Comparison of ENCODE assay signal across 17 cellular contexts in the genomic region with DNA sequence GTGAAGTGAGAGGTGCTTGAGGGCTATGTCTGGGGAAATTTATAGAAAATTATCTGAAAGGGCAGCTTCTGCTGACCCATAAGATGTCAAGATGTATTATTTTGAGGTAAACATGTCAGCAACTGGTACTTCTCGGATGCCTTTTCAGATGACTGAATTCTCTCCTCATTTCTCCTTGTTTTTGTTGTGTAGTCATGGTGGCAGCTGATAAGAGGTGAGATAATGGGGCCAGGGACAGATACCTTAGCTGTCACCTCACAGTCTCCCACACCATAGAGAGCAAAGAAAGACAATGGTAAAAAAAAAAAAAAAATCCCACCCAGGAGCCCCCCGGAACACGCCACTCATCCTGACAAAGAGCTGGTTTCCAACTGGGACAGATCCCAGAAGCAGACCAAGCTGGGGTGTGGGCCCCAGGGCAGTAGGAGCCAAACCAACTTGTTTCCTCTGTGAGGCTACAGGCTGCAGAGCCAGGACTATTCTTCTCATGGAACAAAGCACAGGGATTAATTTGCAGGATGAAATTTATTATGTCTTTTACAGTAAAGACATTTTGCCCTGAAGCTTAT. TPM values are rescaled to one million over a fixed set of nuclear protein-coding genes. Genes with fewer than 3 reads are reported as not detected.
DNase-seq lines count a peak whose midpoint lies in the region; ATAC-seq and TF ChIP-seq lines count a peak whose summit lies in the region.
"Had no signal": no experiment of that assay in that cellular context is flagged by ENCODE, and none has a peak within 500 bp of the region (broad histone marks: within the 10 kb centered on the region; RNA-seq: fewer than 3 reads in every experiment).

No MANE protein-coding gene starts in this region.

- ATAC-seq in GM19463 (IDR thresholded peaks at IDR 0.05; ENCODE audit: unreplicated experiment) (no peak), HG03571 (IDR thresholded peaks at IDR 0.05; ENCODE audit: unreplicated experiment) (no peak)
- ATAC-seq: HCT116 had no signal

- no peaks in the 10 kb centered on the region for H3K9me3 ChIP-seq in hepatocyte (ENCODE audit: low read depth)
- H3K9me3 ChIP-seq in trophoblast cell (ENCODE audit: insufficient read depth, low read depth, low read length): no peaks in the 10 kb centered on the region
- H3K9me3 ChIP-seq: SJSA1 had no signal

- no peaks in the 10 kb centered on the region for H3K79me2 ChIP-seq in hepatocyte
- no peaks in the 10 kb centered on the region for H3K79me2 ChIP-seq in trophoblast cell (ENCODE audit: control insufficient read depth, insufficient read depth, low read length, poor library complexity)

- no peak overlapping the region for H4K91ac ChIP-seq in trophoblast cell (ENCODE audit: low read depth, low read length)

- H3K18ac ChIP-seq in trophoblast cell (ENCODE audit: low read length): no peak overlapping the region

- 38% methylated on average over 3 of the region's 3 CpGs for WGBS in hepatocyte (ENCODE audit: low lambda C conversion rate, missing lambda C conversion rate)
- WGBS in trophoblast cell (ENCODE audit: extremely low coverage, insufficient coverage, insufficient read length): no CpG with 5 or more reads among the region's 3 CpGs

- H2BK12ac ChIP-seq in trophoblast cell (ENCODE audit: low read length): no peak overlapping the region

- peaks cover 2% of the 10 kb centered on the region for H3K79me1 ChIP-seq in trophoblast cell (ENCODE audit: low read length)

- H3K36me3 ChIP-seq in hepatocyte (replicated peaks; ENCODE audit: insufficient read depth, low read depth) (no peaks in the 10 kb centered on the region), trophoblast cell (ENCODE audit: control insufficient read depth in 1 of 2, insufficient read depth in 2 of 2, low read length in 2 of 2) (no peaks in the 10 kb centered on the region)
- H3K36me3 ChIP-seq: SJSA1 had no signal

- H3K14ac ChIP-seq in trophoblast cell (ENCODE audit: low read length): no peak overlapping the region

- H3K4me3 ChIP-seq in hepatocyte: no peak overlapping the region
- no peak overlapping the region for H3K4me3 ChIP-seq in trophoblast cell (ENCODE audit: low read depth, low read length)
- H3K4me3 ChIP-seq: SJSA1 had no signal

- no peak overlapping the region for H3K23ac ChIP-seq in trophoblast cell (ENCODE audit: low read length)

- no peak overlapping the region for H4K8ac ChIP-seq in trophoblast cell (ENCODE audit: low read depth, low read length)

- no peaks in the 10 kb centered on the region for H4K20me1 ChIP-seq in hepatocyte (ENCODE audit: insufficient read depth, poor library complexity, severe bottlenecking)

- H2AK5ac ChIP-seq in trophoblast cell (ENCODE audit: low read length): no peak overlapping the region

- H3K4me2 ChIP-seq in hepatocyte (no peak overlapping the region), trophoblast cell (ENCODE audit: low read length) (no peak overlapping the region)

- peak; percentile 21 for DNase-seq in M059J (ENCODE audit: low read depth)
- DNase-seq in astrocyte of the hippocampus (ENCODE audit: low read depth, low spot score): peak; percentile 23
- no peak for DNase-seq in hepatocyte (ENCODE audit: low spot score)
- DNase-seq in trophoblast cell: peak; percentile 33 to 80
- no peak for DNase-seq in HK-2 (ENCODE audit: unreplicated experiment)
- DNase-seq: COR-L47, DMS153, KG1, NCI-H1436, NCI-H2029, NCI-H2171 treated with DMSO at 0.1 percent for 48 hours, NCI-H446 treated with DMSO at 0.1 percent for 48 hours had no signal

- H3K27ac ChIP-seq in hepatocyte (peak overlapping the region; percentile 13), trophoblast cell (ENCODE audit: low read depth, low read length) (peak overlapping the region; percentile 20)
- H3K27ac ChIP-seq: RWPE1, SJSA1 had no signal

- TF ChIP-seq CTCF in hepatocyte (IDR thresholded peaks at IDR 0.05; ENCODE audit: poor library complexity): no peak

- H2AFZ ChIP-seq in hepatocyte (no peak overlapping the region), trophoblast cell (ENCODE audit: insufficient read depth, low read length, poor library complexity) (no peak overlapping the region)

- no peak overlapping the region for H3K9ac ChIP-seq in trophoblast cell (ENCODE audit: low read length)

- H3K27me3 ChIP-seq in hepatocyte: no peaks in the 10 kb centered on the region
- H3K27me3 ChIP-seq in trophoblast cell (ENCODE audit: insufficient read depth, low read length): no peaks in the 10 kb centered on the region
- H3K27me3 ChIP-seq: SJSA1 had no signal

- no peaks in the 10 kb centered on the region for H3K9me2 ChIP-seq in hepatocyte (replicated peaks; ENCODE audit: insufficient read depth)

- H2BK120ac ChIP-seq in trophoblast cell (ENCODE audit: insufficient read depth, low read length, poor library complexity): no peak overlapping the region

- no peak overlapping the region for H4K12ac ChIP-seq in trophoblast cell (ENCODE audit: low read depth, low read length)

- peaks cover 27% of the 10 kb centered on the region for H3K4me1 ChIP-seq in hepatocyte (ENCODE audit: insufficient read depth)
- peaks cover 4 to 7% of the 10 kb centered on the region in 2 experiments for H3K4me1 ChIP-seq in trophoblast cell (ENCODE audit: control insufficient read depth in 1 of 2, insufficient read depth in 2 of 2, low read length in 2 of 2)
- H3K4me1 ChIP-seq: SJSA1 had no signal

- no peak overlapping the region for H2BK5ac ChIP-seq in trophoblast cell (ENCODE audit: low read depth, low read length, poor library complexity)

- no peak overlapping the region for H3K4ac ChIP-seq in trophoblast cell (ENCODE audit: low read depth, low read length)

RNA-seq across cellular contexts. Expression of a gene that starts 52.3 kb away (rescaled TPM):
- total RNA-seq in M059J (2014; rRNA removed; shearing (Covaris generic)): 249 and 426 TPM in 2 replicates
- 102 and 132 TPM in 2 replicates for total RNA-seq in hepatocyte
- 149 and 152 TPM in 2 replicates for polyA plus RNA-seq in hepatocyte
- 126 and 127 TPM in 2 replicates for polyA plus RNA-seq in trophoblast cell (2013)

Comparison
In these comparisons a context has a peak if more than half of its experiments do, and no peak if none do; other contexts are left out.
1. DNase-seq: peak in M059J (single experiment), astrocyte of the hippocampus (single experiment) and trophoblast cell (2 of 2); none in hepatocyte (single experiment) and HK-2 (single experiment).